In the genomic region with DNA sequence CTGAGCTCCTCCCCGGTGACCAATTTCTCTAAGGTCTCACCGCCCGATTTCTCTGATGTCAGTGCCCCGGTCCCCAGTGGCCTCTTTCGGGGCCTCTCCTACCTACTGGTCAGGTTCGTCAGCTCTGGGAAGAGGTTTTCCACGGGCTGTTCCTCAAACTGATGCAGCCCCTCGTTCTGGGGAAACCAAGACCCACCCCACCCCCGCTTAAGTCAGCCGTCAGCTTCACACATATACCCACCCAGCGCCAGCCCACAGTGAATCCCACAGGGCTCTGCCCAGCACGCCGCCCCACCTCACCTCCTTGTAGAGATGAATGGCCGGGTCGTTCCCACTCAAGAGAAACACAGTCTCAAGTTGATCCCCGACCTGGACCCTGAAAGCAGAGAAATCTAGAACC, we compare ENCODE assay signal across 18 cellular contexts. TPM values are rescaled to one million over a fixed set of nuclear protein-coding genes. Genes with fewer than 3 reads are reported as not detected.
DNase-seq lines count a peak whose midpoint lies in the region; ATAC-seq, FAIRE-seq and TF ChIP-seq lines count a peak whose summit lies in the region.
"Had no signal": no experiment of that assay in that cellular context is flagged by ENCODE, and none has a peak within 500 bp of the region (broad histone marks: within the 10 kb centered on the region; RNA-seq: fewer than 3 reads in every experiment).

No MANE protein-coding gene starts in this region.

- H3K4ac ChIP-seq in neuronal stem cell (ENCODE audit: low read length) = no peak overlapping the region

- H3K4me1 ChIP-seq in GM23338 (ENCODE audit: insufficient read depth) (peaks cover 7% of the 10 kb centered on the region; the same call in 1 of the 2 replicates), iPS-15b (ENCODE audit: control insufficient read depth, insufficient read depth, low read length) (peaks cover 5% of the 10 kb centered on the region), neuronal stem cell (ENCODE audit: control insufficient read depth in 2 of 2, insufficient read depth in 1 of 2, low read depth in 1 of 2, low read length in 2 of 2) (peaks cover 0 to 8% of the 10 kb centered on the region in 2 donors)

- peak overlapping the region; percentile 69 for H3K4me3 Mint-ChIP-seq in GM23338
- H3K4me3 Mint-ChIP-seq in WTC11 = peak overlapping the region; percentile 72

- H3K23ac ChIP-seq in neuronal stem cell (ENCODE audit: low read depth, low read length, poor library complexity) = no peak overlapping the region

- peak overlapping the region; percentile 78 for H3K4me2 ChIP-seq in GM23338
- no peak overlapping the region for H3K4me2 ChIP-seq in neuronal stem cell (ENCODE audit: insufficient read depth, low read length, poor library complexity, severe bottlenecking)
- H3K4me2 ChIP-seq: BLaER1 treated with 17β-estradiol and CSF1 and Interleukin-3, amounts not matched to agents 10 nM and 100 nM had no signal

- no peak overlapping the region for H3K27ac ChIP-seq in GM23338 (ENCODE audit: low read depth)
- no peak overlapping the region for H3K27ac ChIP-seq in neuronal stem cell (replicated peaks; ENCODE audit: low read length)
- H3K27ac ChIP-seq: A549; BLaER1 treated with 17β-estradiol and CSF1 and Interleukin-3, amounts not matched to agents 10 nM and 100 nM; HL-60 had no signal

- H2AK5ac ChIP-seq in neuronal stem cell (ENCODE audit: low read depth, low read length) = no peak overlapping the region

- CTCF ChIA-PET in WTC11 (lab: Charles Lee) = interaction anchor here (0.9 to 2.8 kb wide), 11 partner anchors 13 to 233 kb away, joined by 3 to 35 read pairs (median 8); a partner anchor contains a TSS

- H3K4me1 Mint-ChIP-seq in GM23338 (peaks cover 16% of the 10 kb centered on the region), WTC11 (peaks cover 20% of the 10 kb centered on the region)

- H2BK5ac ChIP-seq in neuronal stem cell (ENCODE audit: low read length) = peak overlapping the region; percentile 27

- H3K27me3 ChIP-seq in GM23338 (ENCODE audit: insufficient read depth) (peaks cover 8% of the 10 kb centered on the region), iPS-15b (ENCODE audit: control insufficient read depth, insufficient read depth, low read length) (peaks cover 2% of the 10 kb centered on the region), neuronal stem cell (ENCODE audit: control insufficient read depth in 3 of 3, insufficient read depth in 3 of 3, low read depth in 1 of 3, low read length in 3 of 3) (no peaks in the 10 kb centered on the region)
- H3K27me3 ChIP-seq: BLaER1 treated with 17β-estradiol and CSF1 and Interleukin-3, amounts not matched to agents 10 nM and 100 nM had no signal

- no peaks in the 10 kb centered on the region for H3K9me3 ChIP-seq in iPS-15b (ENCODE audit: control insufficient read depth, insufficient read depth, low read length)
- H3K9me3 ChIP-seq in neuronal stem cell (replicated peaks in 1 of 2; ENCODE audit: control insufficient read depth in 2 of 2, insufficient read depth in 1 of 2, low read depth in 1 of 2, low read length in 2 of 2) = no peaks in the 10 kb centered on the region
- H3K9me3 ChIP-seq: A549; BLaER1 treated with 17β-estradiol and CSF1 and Interleukin-3, amounts not matched to agents 10 nM and 100 nM had no signal

- no peaks in the 10 kb centered on the region for H3K9me3 Mint-ChIP-seq in GM23338
- H3K9me3 Mint-ChIP-seq in WTC11 = no peaks in the 10 kb centered on the region

- H3K18ac ChIP-seq in neuronal stem cell (ENCODE audit: low read length) = no peak overlapping the region

- H3K27me3 Mint-ChIP-seq in GM23338 (ENCODE audit: insufficient read depth, low read depth, poor library complexity) (peaks cover 20% of the 10 kb centered on the region), WTC11 (ENCODE audit: low read depth) (peaks cover 9% of the 10 kb centered on the region)

- H2AFZ ChIP-seq in GM23338 (peak overlapping the region; percentile 76), neuronal stem cell (ENCODE audit: low read length) (no peak overlapping the region)

- no peak for FAIRE-seq in D721Med (lab: Jason Lieb, UNC)
- FAIRE-seq: A549, GM12892, H54, HTR-8/SVneo had no signal

- POLR2A ChIA-PET in WTC11 (lab: Charles Lee) = interaction anchor here (1.6 kb wide), 1 partner anchor 33 kb away, joined by 5 read pairs; no protein-coding TSS in a partner anchor

- H3F3A ChIP-seq in GM23338 (replicated peaks; ENCODE audit: low read depth) = peaks cover 18% of the 10 kb centered on the region; the same call in 1 of the 2 replicates

- WGBS in neuronal stem cell (ENCODE audit: extremely low coverage in 2 of 2, insufficient read length in 2 of 2, insufficient replicate concordance in 1 of 2), 2 donors = no CpG with 5 or more reads among the region's 16 CpGs

- no peak for DNase-seq in GM23338 (ENCODE audit: low spot score)
- no peak for DNase-seq in WTC11 (ENCODE audit: low spot score)
- no peak for DNase-seq in neuronal stem cell (ENCODE audit: low spot score)
- no peak for DNase-seq in left cardiac atrium
- no peak for DNase-seq in D721Med (ENCODE audit: insufficient read length, low spot score)
- DNase-seq: KG1, NCI-H1436, NCI-H2029, NCI-H2171 treated with DMSO at 0.1 percent for 48 hours, NCI-H510A had no signal

- H3K4me3 ChIP-seq in GM23338 (peak overlapping the region; percentile 59), iPS-15b (ENCODE audit: low read depth, low read length) (peak overlapping the region; percentile 69), neuronal stem cell (ENCODE audit: low read length in 2 of 2) (no peak overlapping the region)
- H3K4me3 ChIP-seq: A549; BLaER1 treated with 17β-estradiol and CSF1 and Interleukin-3, amounts not matched to agents 10 nM and 100 nM had no signal

- H4K8ac ChIP-seq in neuronal stem cell (ENCODE audit: low read depth, low read length) = no peak overlapping the region

- no peaks in the 10 kb centered on the region for H3K36me3 Mint-ChIP-seq in GM23338 (ENCODE audit: low read depth)
- no peaks in the 10 kb centered on the region for H3K36me3 Mint-ChIP-seq in WTC11

- H2BK120ac ChIP-seq in neuronal stem cell (ENCODE audit: low read depth, low read length) = no peak overlapping the region

- H4K91ac ChIP-seq in neuronal stem cell (ENCODE audit: low read depth, low read length, poor library complexity) = no peak overlapping the region

- H3K14ac ChIP-seq in neuronal stem cell (ENCODE audit: low read length) = no peak overlapping the region

- no peak overlapping the region for H2BK12ac ChIP-seq in neuronal stem cell (ENCODE audit: low read length)

- ATAC-seq in GM23338 (no peak), WTC11 (no peak), GM21576 (IDR thresholded peaks at IDR 0.05; ENCODE audit: unreplicated experiment) (no peak), left cardiac atrium (no peak)
- ATAC-seq: A549 had no signal

- H4K20me1 ChIP-seq in GM23338 (replicated peaks; ENCODE audit: insufficient read depth) = no peaks in the 10 kb centered on the region
- H4K20me1 ChIP-seq: BLaER1 treated with 17β-estradiol and CSF1 and Interleukin-3, amounts not matched to agents 10 nM and 100 nM had no signal

- no peak overlapping the region for H3K9ac ChIP-seq in iPS-15b (ENCODE audit: low read depth, low read length)
- no peak overlapping the region for H3K9ac ChIP-seq in neuronal stem cell (ENCODE audit: low read depth, low read length, poor library complexity)
- H3K9ac ChIP-seq: BLaER1 treated with 17β-estradiol and CSF1 and Interleukin-3, amounts not matched to agents 10 nM and 100 nM had no signal

- no peaks in the 10 kb centered on the region for H3K79me2 ChIP-seq in GM23338 (replicated peaks; ENCODE audit: insufficient read depth)

- H3K79me1 ChIP-seq in neuronal stem cell (ENCODE audit: low read depth, low read length) = no peaks in the 10 kb centered on the region

- H3K27ac Mint-ChIP-seq in GM23338 (no peak overlapping the region), WTC11 (no peak overlapping the region)

- intact Hi-C loops in left cardiac atrium (cut with DNase I) = no loop called here

- TF ChIP-seq CTCF in GM23338 (conservative IDR thresholded peaks at IDR 0.05; ENCODE audit: low read depth in 2 of 2) = no peak
- no peak for TF ChIP-seq CTCF in WTC11 (IDR thresholded peaks at IDR 0.05)
- no peak for TF ChIP-seq CTCF in D721Med (IDR thresholded peaks at IDR 0.05; ENCODE audit: insufficient read depth, missing control alignments)

- no peaks in the 10 kb centered on the region for H3K36me3 ChIP-seq in GM23338 (ENCODE audit: insufficient read depth)
- H3K36me3 ChIP-seq in iPS-15b (ENCODE audit: control insufficient read depth, insufficient read depth, low read length) = peaks cover 6% of the 10 kb centered on the region
- H3K36me3 ChIP-seq in neuronal stem cell (replicated peaks in 1 of 2; ENCODE audit: control insufficient read depth in 2 of 2, insufficient read depth in 2 of 2, low read length in 2 of 2) = peaks cover 2 to 7% of the 10 kb centered on the region in 2 donors
- H3K36me3 ChIP-seq: BLaER1 treated with 17β-estradiol and CSF1 and Interleukin-3, amounts not matched to agents 10 nM and 100 nM had no signal

- peaks cover 4% of the 10 kb centered on the region; the same call in 1 of the 2 replicates for H3K9me2 ChIP-seq in GM23338 (ENCODE audit: insufficient read depth)

- no peak overlapping the region for H2BK15ac ChIP-seq in neuronal stem cell (ENCODE audit: low read length)

TF ChIP-seq in WTC11, 78 proteins besides CTCF, POLR2A, EP300 and RAD21 (continues in another document):
- TF ChIP-seq ZNF219 (CRISPR knock-in tag; IDR thresholded peaks at IDR 0.05; ENCODE audit: borderline replicate concordance) (no peak), SOX15 (CRISPR knock-in tag; IDR thresholded peaks at IDR 0.05) (no peak), SMAD4 (CRISPR knock-in tag; IDR thresholded peaks at IDR 0.05) (no peak), ZNF416 (CRISPR knock-in tag; IDR thresholded peaks at IDR 0.05) (no peak), MXD4 (CRISPR knock-in tag; IDR thresholded peaks at IDR 0.05; ENCODE audit: borderline replicate concordance) (no peak)

RNA-seq across cellular contexts. Expression of a gene that starts 3.4 kb away (rescaled TPM):
- 19.8 and 28.0 TPM in 2 replicates for total RNA-seq in GM23338 (2014; rRNA removed; shearing (Covaris generic))
- polyA plus RNA-seq in GM23338 (2016; fragmentation: Nextera tagmentation; extraction: Ambion mirVana) = 26.2 and 31.1 TPM in 2 replicates
- total RNA-seq in WTC11 (2021) = 24.5 to 30.2 TPM (median 29.5 TPM) in 3 replicates
- 17.3 TPM for polyA plus RNA-seq in neuronal stem cell (2013, experiment 1 of 2)
- polyA plus RNA-seq in neuronal stem cell (2013, experiment 2 of 2) = 17.4 TPM
- total RNA-seq in left cardiac atrium = 10 to 100 TPM in 1 of 2 donors, 1 to 10 TPM in 1; 6.9 to 10.5 TPM

RNA-seq across cellular contexts. Expression of a gene that starts 9.0 kb away (rescaled TPM):
- 10.0 and 11.6 TPM in 2 replicates for total RNA-seq in GM23338 (2014; rRNA removed; shearing (Covaris generic))
- 0.86 and 1.1 TPM in 2 replicates for polyA plus RNA-seq in GM23338 (2016; fragmentation: Nextera tagmentation; extraction: Ambion mirVana)
- 6.5 to 8.5 TPM (median 6.8 TPM) in 3 replicates for total RNA-seq in WTC11 (2021)
- polyA plus RNA-seq in neuronal stem cell (2013, experiment 1 of 2) = 4.7 TPM
- 5.5 TPM for polyA plus RNA-seq in neuronal stem cell (2013, experiment 2 of 2)
- under 1 TPM in 1 of 2 donors, not detected in 1; 0.15 TPM for total RNA-seq in left cardiac atrium

RNA-seq across cellular contexts. Expression of a gene that starts 34.2 kb away (rescaled TPM):
- 42.9 and 52.0 TPM in 2 replicates for total RNA-seq in GM23338 (2014; rRNA removed; shearing (Covaris generic))
- polyA plus RNA-seq in GM23338 (2016; fragmentation: Nextera tagmentation; extraction: Ambion mirVana) = 72.1 and 74.3 TPM in 2 replicates
- 58.4 to 66.8 TPM (median 61.3 TPM) in 3 replicates for total RNA-seq in WTC11 (2021)
- polyA plus RNA-seq in neuronal stem cell (2013, experiment 1 of 2) = 50.2 TPM
- polyA plus RNA-seq in neuronal stem cell (2013, experiment 2 of 2) = 49.4 TPM
- total RNA-seq in left cardiac atrium = 100 to 1,000 TPM in 1 of 2 donors, 10 to 100 TPM in 1; 92.7 to 113 TPM

Comparison
In these comparisons a context has a peak if more than half of its experiments do, and no peak if none do; other contexts are left out.
1. H3K4me3 ChIP-seq: peak in GM23338 (single experiment) and iPS-15b (single experiment); none in neuronal stem cell (0 of 2).